In the genomic region with DNA sequence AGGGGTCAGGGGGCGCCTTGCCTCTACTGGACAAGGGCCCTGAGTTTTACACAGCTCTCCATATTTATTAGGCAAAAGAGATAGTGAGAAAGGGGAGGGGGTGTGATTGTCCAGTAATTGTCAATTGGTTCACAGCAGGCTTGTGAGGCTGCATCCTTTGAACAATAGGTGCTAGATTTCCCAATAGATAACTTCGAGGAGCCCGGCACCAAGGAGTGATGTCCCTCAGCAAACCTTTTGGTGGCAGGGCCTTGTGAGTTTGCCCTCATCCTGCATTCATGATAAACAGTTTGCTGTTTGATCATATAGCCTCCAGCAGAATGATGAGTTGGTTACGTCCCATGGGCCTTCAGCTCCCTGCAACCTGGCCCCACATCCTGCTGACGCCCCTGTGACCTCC, we compare ENCODE assay signal across 27 cellular contexts. TPM values are rescaled to one million over a fixed set of nuclear protein-coding genes. Genes with fewer than 3 reads are reported as not detected.
"Had no signal": no experiment of that assay in that cellular context is flagged by ENCODE, and none has a peak within 500 bp of the region (broad histone marks: within the 10 kb centered on the region; RNA-seq: fewer than 3 reads in every experiment).

No MANE protein-coding gene starts in this region.

- FAIRE-seq: colon, endothelial cell of umbilical vein, islet of Langerhans, keratinocyte had no signal

- H3K9me3 ChIP-seq: esophagus squamous epithelium, gastrocnemius medialis, heart right ventricle, left lung, lower lobe of right lung had no signal

- H3K36me3 ChIP-seq: esophagus squamous epithelium, gastrocnemius medialis, heart right ventricle, left lung, lower lobe of right lung had no signal

- DNase-seq: dermis blood vessel endothelial cell; dorsolateral prefrontal cortex; effector CD4-positive, alpha-beta T cell; effector memory CD4-positive, alpha-beta T cell; esophagus squamous epithelium; foreskin fibroblast; foreskin melanocyte; gastrocnemius medialis; glutamatergic neuron; heart right ventricle; hippocampal formation; left cardiac atrium; left lung; left ventricle myocardium superior; lower lobe of right lung; mesenchymal stem cell; midbrain had no signal

- H3K4me1 ChIP-seq: gastrocnemius medialis, lower lobe of right lung had no signal

- H3K27ac ChIP-seq: coronary artery, dorsolateral prefrontal cortex, gastrocnemius medialis, heart right ventricle, left lung, lower lobe of right lung had no signal

- H3K4me3 ChIP-seq: coronary artery, dorsolateral prefrontal cortex, esophagus squamous epithelium, gastrocnemius medialis, heart right ventricle, left lung, lower lobe of right lung had no signal

RNA-seq across cellular contexts. Expression of a gene that starts 2.7 kb away (rescaled TPM):
- total RNA-seq: dermis blood vessel endothelial cell, endothelial cell of umbilical vein, epithelial cell of proximal tubule, glomerular endothelial cell, kidney epithelial cell, lung microvascular endothelial cell, mononuclear cell had no signal
- polyA plus RNA-seq: endothelial cell of umbilical vein, keratinocyte had no signal
